Comparison of ENCODE assay signal across 10 cellular contexts in genomic region chr5:9588254-9588653, GRCh38. TPM values are rescaled to one million over a fixed set of nuclear protein-coding genes. Genes with fewer than 3 reads are reported as not detected.
"Had no signal": no experiment of that assay in that cellular context is flagged by ENCODE, and none has a peak within 500 bp of the region (broad histone marks: within the 10 kb centered on the region; RNA-seq: fewer than 3 reads in every experiment).

No MANE protein-coding gene starts in this region.

- H3K4me3 ChIP-seq: K562 had no signal

- DNase-seq: IMR-90, KBM-7, KG1 had no signal

- H3K9ac ChIP-seq: KMS-11 had no signal

- H3K27me3 Mint-ChIP-seq: IgD-negative memory B cell had no signal

- ATAC-seq: HepG2, K562 had no signal

- H3K4me1 Mint-ChIP-seq: IgD-negative memory B cell had no signal

- H3K27ac ChIP-seq: HL-60, KMS-11 had no signal

- H3K4me3 Mint-ChIP-seq: IgD-negative memory B cell had no signal

RNA-seq across cellular contexts. Expression of gene TAS2R1, which starts 41.9 kb away (rescaled TPM):
- total RNA-seq: HepG2, HT-29, HT1080, IMR-90, K562 had no signal
- polyA plus RNA-seq: HepG2, IgD-negative memory B cell, IMR-90, K562 had no signal

RNA-seq across cellular contexts. Expression of gene SEMA5A, which starts 42.4 kb away (rescaled TPM):
- total RNA-seq: HepG2, HT-29 had no signal
- polyA plus RNA-seq: IgD-negative memory B cell, K562 had no signal
